In genomic region chr2:36035137-36035536, GRCh38 we compare ENCODE assay signal across 8 cellular contexts.
"Had no signal": no experiment of that assay in that cellular context is flagged by ENCODE, and none has a peak within 500 bp of the region (broad histone marks: within the 10 kb centered on the region; RNA-seq: fewer than 3 reads in every experiment).

No MANE protein-coding gene starts in this region.

- DNase-seq: GM23248, GOT3, H9, HCEC 1CT, KG1 had no signal

- H3K4me3 Mint-ChIP-seq: H9, IgD-negative memory B cell had no signal

- FAIRE-seq: H54 had no signal

- H3K27ac Mint-ChIP-seq: H9, IgD-negative memory B cell had no signal

- H3K4me3 ChIP-seq: GM23248 had no signal

- H2AFZ ChIP-seq: GM23248 had no signal

- H3K9ac ChIP-seq: GM23248 had no signal

- H3K27ac ChIP-seq: GM23248, HL-60 had no signal

- H3K36me3 Mint-ChIP-seq: IgD-negative memory B cell had no signal

- H3K4me1 Mint-ChIP-seq: H9, IgD-negative memory B cell had no signal
